Comparison of ENCODE assay signal across 2 cellular contexts in the genomic region with DNA sequence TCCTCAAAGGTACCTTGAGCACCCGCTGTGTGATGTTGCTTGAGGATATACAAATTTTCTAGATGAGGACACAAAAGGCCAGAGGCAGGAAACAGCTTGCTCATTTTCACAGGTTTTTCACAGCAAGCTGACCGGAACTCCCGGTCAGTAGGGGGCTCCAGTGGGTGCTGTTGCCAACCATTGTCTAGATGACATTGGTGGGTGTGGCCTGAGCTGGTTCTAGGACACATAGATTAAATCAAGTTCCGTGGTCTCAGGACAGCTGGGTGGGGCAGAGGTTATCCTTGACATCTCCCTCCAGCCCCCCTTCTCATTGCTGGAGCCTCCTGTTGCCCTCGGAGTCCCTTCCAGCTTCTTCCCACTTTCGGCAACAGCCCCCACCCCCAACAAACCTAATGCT.
TF ChIP-seq lines count a peak whose summit lies in the region.

No MANE protein-coding gene starts in this region.

TF ChIP-seq in K562, 482 proteins besides CTCF, POLR2A, EP300 and RAD21:
- TF ChIP-seq, protein P1, sequence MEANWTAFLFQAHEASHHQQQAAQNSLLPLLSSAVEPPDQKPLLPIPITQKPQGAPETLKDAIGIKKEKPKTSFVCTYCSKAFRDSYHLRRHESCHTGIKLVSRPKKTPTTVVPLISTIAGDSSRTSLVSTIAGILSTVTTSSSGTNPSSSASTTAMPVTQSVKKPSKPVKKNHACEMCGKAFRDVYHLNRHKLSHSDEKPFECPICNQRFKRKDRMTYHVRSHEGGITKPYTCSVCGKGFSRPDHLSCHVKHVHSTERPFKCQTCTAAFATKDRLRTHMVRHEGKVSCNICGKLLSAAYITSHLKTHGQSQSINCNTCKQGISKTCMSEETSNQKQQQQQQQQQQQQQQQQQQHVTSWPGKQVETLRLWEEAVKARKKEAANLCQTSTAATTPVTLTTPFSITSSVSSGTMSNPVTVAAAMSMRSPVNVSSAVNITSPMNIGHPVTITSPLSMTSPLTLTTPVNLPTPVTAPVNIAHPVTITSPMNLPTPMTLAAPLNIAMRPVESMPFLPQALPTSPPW (CRISPR knock-in tag; IDR thresholded peaks at IDR 0.05) = peak; percentile 33; the same call in 1 of the 2 replicates
- TF ChIP-seq FOSL1 (tag; conservative IDR thresholded peaks at IDR 0.05) (0 out of 2 replicates have a peak, but pooled peaks have one; percentile 3), ZSCAN29 (IDR thresholded peaks at IDR 0.05) (no peak), GTF2A2 (tag; IDR thresholded peaks at IDR 0.05) (no peak), FOXJ3 (CRISPR knock-in tag; IDR thresholded peaks at IDR 0.05) (no peak), SMC3 (conservative IDR thresholded peaks at IDR 0.05; ENCODE audit: insufficient read depth, low read depth, low read length) (0 out of 2 replicates have a peak, but pooled peaks have one; percentile 7), ETV1 (tag; conservative IDR thresholded peaks at IDR 0.05; ENCODE audit: low read depth) (0 out of 2 replicates have a peak, but pooled peaks have one; percentile 19), SOX6 (IDR thresholded peaks at IDR 0.05) (peak; percentile 45; the same call in 1 of the 2 replicates)

TF ChIP-seq in HepG2, 621 proteins besides CTCF, POLR2A, EP300 and RAD21 (continued from another document):
- TF ChIP-seq, protein P2, sequence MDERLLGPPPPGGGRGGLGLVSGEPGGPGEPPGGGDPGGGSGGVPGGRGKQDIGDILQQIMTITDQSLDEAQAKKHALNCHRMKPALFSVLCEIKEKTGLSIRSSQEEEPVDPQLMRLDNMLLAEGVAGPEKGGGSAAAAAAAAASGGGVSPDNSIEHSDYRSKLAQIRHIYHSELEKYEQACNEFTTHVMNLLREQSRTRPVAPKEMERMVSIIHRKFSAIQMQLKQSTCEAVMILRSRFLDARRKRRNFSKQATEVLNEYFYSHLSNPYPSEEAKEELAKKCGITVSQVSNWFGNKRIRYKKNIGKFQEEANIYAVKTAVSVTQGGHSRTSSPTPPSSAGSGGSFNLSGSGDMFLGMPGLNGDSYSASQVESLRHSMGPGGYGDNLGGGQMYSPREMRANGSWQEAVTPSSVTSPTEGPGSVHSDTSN (CRISPR knock-in tag; IDR thresholded peaks at IDR 0.05) = no peak
- no peak for TF ChIP-seq ZNF333 (CRISPR knock-in tag; IDR thresholded peaks at IDR 0.05; ENCODE audit: borderline replicate concordance)
- TF ChIP-seq, protein P3, sequence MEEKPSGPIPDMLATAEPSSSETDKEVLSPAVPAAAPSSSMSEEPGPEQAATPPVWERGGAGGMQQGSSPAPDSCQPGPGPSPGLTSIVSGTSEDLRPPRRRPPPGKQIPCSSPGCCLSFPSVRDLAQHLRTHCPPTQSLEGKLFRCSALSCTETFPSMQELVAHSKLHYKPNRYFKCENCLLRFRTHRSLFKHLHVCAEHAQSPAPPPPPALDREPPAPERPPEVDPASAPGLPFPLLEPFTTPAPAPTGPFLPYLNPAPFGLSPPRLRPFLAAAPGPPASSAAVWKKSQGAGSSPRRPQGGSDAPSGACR (CRISPR knock-in tag; IDR thresholded peaks at IDR 0.05) = no peak
TF ChIP-seq in HepG2: peak in this region for 0.
